27 cellular contexts compared by ENCODE assay signal in genomic region chrX:39823424-39823823, GRCh38.
"Had no signal": no experiment of that assay in that cellular context is flagged by ENCODE, and none has a peak within 500 bp of the region (broad histone marks: within the 10 kb centered on the region; RNA-seq: fewer than 3 reads in every experiment).

No MANE protein-coding gene starts in this region.

- H3K9me3 Mint-ChIP-seq: neural crest cell; stimulated activated naive CD8-positive, alpha-beta T cell treated with anti-CD3 and anti-CD28 coated beads, Interleukin-15, amount 100 ng/mL, for 72 hours had no signal

- FAIRE-seq: colon, islet of Langerhans had no signal

- H3K27me3 ChIP-seq: suprapubic skin, upper lobe of right lung, uterus had no signal

- H3K36me3 ChIP-seq: gastrocnemius medialis, left ventricle myocardium inferior, lower lobe of right lung, suprapubic skin, transverse colon, upper lobe of right lung, uterus had no signal

- H3K4me1 ChIP-seq: gastrocnemius medialis, parathyroid adenoma, upper lobe of right lung, uterus had no signal

- H3K27ac ChIP-seq: dorsolateral prefrontal cortex, gastrocnemius medialis, hepatocyte, left ventricle myocardium inferior, lower lobe of right lung, parathyroid adenoma, suprapubic skin, transverse colon, upper lobe of right lung, uterus had no signal

- H3K27ac Mint-ChIP-seq: naive thymus-derived CD8-positive, alpha-beta T cell; progenitor cell of endocrine pancreas had no signal

- DNase-seq: dorsolateral prefrontal cortex; effector CD4-positive, alpha-beta T cell; foreskin fibroblast; gastrocnemius medialis; head of caudate nucleus; left cardiac atrium; left ventricle myocardium inferior; lower lobe of right lung; naive thymus-derived CD8-positive, alpha-beta T cell; stimulated activated CD4-positive, alpha-beta T cell treated with anti-CD3 and anti-CD28 coated beads, Interleukin-12 subunit alpha, Interleukin-12 subunit beta, amount 100 ng/mL, for 4 hours; stimulated activated CD4-positive, alpha-beta T cell treated with anti-CD3 and anti-CD28 coated beads, Interleukin-1b, Interleukin-23, amount 100 ng/mL, for 48 hours; stimulated activated CD4-positive, alpha-beta T cell treated with anti-CD3 and anti-CD28 coated beads, Interleukin-4, amount 100 ng/mL, for 1 hour; stimulated activated CD8-positive, alpha-beta memory T cell treated with anti-CD3 and anti-CD28 coated beads, Interleukin-4, amount 100 ng/mL, for 48 hours; stimulated activated naive CD4-positive, alpha-beta T cell; stimulated activated naive CD8-positive, alpha-beta T cell treated with anti-CD3 and anti-CD28 coated beads, Interleukin-15, amount 100 ng/mL, for 72 hours; transverse colon; upper lobe of right lung; uterus had no signal

- H3K4me2 ChIP-seq: hepatocyte, smooth muscle cell had no signal

- H3K4me3 Mint-ChIP-seq: neural crest cell; stimulated activated naive CD8-positive, alpha-beta T cell treated with anti-CD3 and anti-CD28 coated beads, Interleukin-15, amount 100 ng/mL, for 72 hours had no signal

- H3K9ac ChIP-seq: parathyroid adenoma had no signal

- H2AFZ ChIP-seq: hepatocyte, parathyroid adenoma had no signal

- H3K9me3 ChIP-seq: gastrocnemius medialis, left ventricle myocardium inferior, lower lobe of right lung, suprapubic skin, transverse colon, upper lobe of right lung, uterus had no signal

- ATAC-seq: gastrocnemius medialis; left cardiac atrium; lower lobe of right lung; naive thymus-derived CD8-positive, alpha-beta T cell; sciatic nerve; stimulated activated naive CD8-positive, alpha-beta T cell treated with anti-CD3 and anti-CD28 coated beads, Interleukin-15, amount 100 ng/mL, for 72 hours; upper lobe of right lung had no signal

- H3K79me2 ChIP-seq: hepatocyte, parathyroid adenoma had no signal

- H3K4me3 ChIP-seq: dorsolateral prefrontal cortex, gastrocnemius medialis, hepatocyte, left ventricle myocardium inferior, lower lobe of right lung, smooth muscle cell, suprapubic skin, transverse colon, upper lobe of right lung, uterus had no signal
